In genomic region chr20:58650181-58650775, GRCh38 we compare ENCODE assay signal across 8 cellular contexts. TPM values are rescaled to one million over a fixed set of nuclear protein-coding genes. Genes with fewer than 3 reads are reported as not detected.
DNase-seq lines count a peak whose midpoint lies in the region; ATAC-seq and TF ChIP-seq lines count a peak whose summit lies in the region.

No MANE protein-coding gene starts in this region.

- H3K4me3 Mint-ChIP-seq in brain = peak overlapping the region; percentile 97 to 99 (median 99)
- peak overlapping the region; percentile 100 for H3K4me3 Mint-ChIP-seq in stimulated activated effector memory CD8-positive, alpha-beta T cell treated with anti-CD3 and anti-CD28 coated beads, Interleukin-12 subunit alpha, Interleukin-12 subunit beta, amount 100 ng/mL, for 72 hours

- peak overlapping the region; percentile 84 to 100 (median 97) for H3K4me3 ChIP-seq in BLaER1 treated with 17β-estradiol and CSF1 and Interleukin-3, amounts not matched to agents 10 nM and 100 nM
- H3K4me3 ChIP-seq in GM23248 (peak overlapping the region; percentile 97), SK-N-MC (peak overlapping the region; percentile 100)

- H3K27me3 Mint-ChIP-seq in brain = peaks cover 27% of the 10 kb centered on the region

- ATAC-seq in stimulated activated effector memory CD8-positive, alpha-beta T cell treated with anti-CD3 and anti-CD28 coated beads, Interleukin-12 subunit alpha, Interleukin-12 subunit beta, amount 100 ng/mL, for 72 hours = peak; percentile 6
- ATAC-seq in HG03097 (IDR thresholded peaks at IDR 0.05; ENCODE audit: low FRiP score, unreplicated experiment) (no peak), GM21367 (IDR thresholded peaks at IDR 0.05; ENCODE audit: unreplicated experiment) (no peak)

- H3K4me1 Mint-ChIP-seq in brain = peaks cover 46% of the 10 kb centered on the region
- H3K4me1 Mint-ChIP-seq in stimulated activated effector memory CD8-positive, alpha-beta T cell treated with anti-CD3 and anti-CD28 coated beads, Interleukin-12 subunit alpha, Interleukin-12 subunit beta, amount 100 ng/mL, for 72 hours = peaks cover 15% of the 10 kb centered on the region

- DNase-seq in GM23248 (peak; percentile 42), SK-N-MC (ENCODE audit: low read depth, low spot score) (no peak)
- peak in 1 of 2 donors; percentile 30 for DNase-seq in stimulated activated effector memory CD8-positive, alpha-beta T cell treated with anti-CD3 and anti-CD28 coated beads, Interleukin-12 subunit alpha, Interleukin-12 subunit beta, amount 100 ng/mL, for 72 hours (ENCODE audit: low spot score in 2 of 2)

- H3K4me1 ChIP-seq in BLaER1 treated with 17β-estradiol and CSF1 and Interleukin-3, amounts not matched to agents 10 nM and 100 nM = peaks cover 20 to 36% (median 28%) of the 10 kb centered on the region in 10 experiments
- peaks cover 35% of the 10 kb centered on the region for H3K4me1 ChIP-seq in GM23248 (ENCODE audit: insufficient read depth)

- peaks cover 0 to 3% (median 0%) of the 10 kb centered on the region in 5 experiments for H3K9me3 Mint-ChIP-seq in brain
- no peaks in the 10 kb centered on the region for H3K9me3 Mint-ChIP-seq in stimulated activated effector memory CD8-positive, alpha-beta T cell treated with anti-CD3 and anti-CD28 coated beads, Interleukin-12 subunit alpha, Interleukin-12 subunit beta, amount 100 ng/mL, for 72 hours

- peak overlapping the region; percentile 87 for H2AFZ ChIP-seq in GM23248

- peak overlapping the region; percentile 93 to 99 (median 97) for H3K4me2 ChIP-seq in BLaER1 treated with 17β-estradiol and CSF1 and Interleukin-3, amounts not matched to agents 10 nM and 100 nM
- H3K4me2 ChIP-seq in GM23248 (ENCODE audit: unreplicated experiment) = peak overlapping the region; percentile 97

- no peak for TF ChIP-seq CTCF in brain (conservative IDR thresholded peaks at IDR 0.05)

- peaks cover 41% of the 10 kb centered on the region for H3K79me2 ChIP-seq in GM23248 (ENCODE audit: insufficient read depth)

- H3F3A ChIP-seq in GM23248 (ENCODE audit: insufficient read depth) = peaks cover 3% of the 10 kb centered on the region; the same call in 1 of the 2 replicates

- H4K20me1 ChIP-seq in BLaER1 treated with 17β-estradiol and CSF1 and Interleukin-3, amounts not matched to agents 10 nM and 100 nM = peaks cover 3 to 27% (median 17%) of the 10 kb centered on the region in 11 experiments; a peak in 19 of 22 replicates
- H4K20me1 ChIP-seq in GM23248 (ENCODE audit: insufficient read depth) = no peaks in the 10 kb centered on the region

- H3K27ac Mint-ChIP-seq in brain = peak overlapping the region in 4 of 5 experiments; percentile 98 to 100 (median 99)
- H3K27ac Mint-ChIP-seq in stimulated activated effector memory CD8-positive, alpha-beta T cell treated with anti-CD3 and anti-CD28 coated beads, Interleukin-12 subunit alpha, Interleukin-12 subunit beta, amount 100 ng/mL, for 72 hours = peak overlapping the region; percentile 100

- in situ Hi-C loops in GM23248 (cut with MboI) = loop anchor here (10.0 kb wide), 1 partner anchor 405 kb away; no protein-coding TSS in a partner anchor

- peak overlapping the region; percentile 81 to 94 (median 89) for H3K27ac ChIP-seq in BLaER1 treated with 17β-estradiol and CSF1 and Interleukin-3, amounts not matched to agents 10 nM and 100 nM
- H3K27ac ChIP-seq in GM23248 (peak overlapping the region; percentile 82), SK-N-MC (peak overlapping the region; percentile 92), layer of hippocampus (ENCODE audit: low read depth, low read length) (peak overlapping the region; percentile 93)

- peaks cover 8 to 20% (median 16%) of the 10 kb centered on the region in 11 experiments; a peak in 21 of 22 replicates for H3K27me3 ChIP-seq in BLaER1 treated with 17β-estradiol and CSF1 and Interleukin-3, amounts not matched to agents 10 nM and 100 nM
- no peaks in the 10 kb centered on the region for H3K27me3 ChIP-seq in GM23248 (replicated peaks; ENCODE audit: insufficient read depth)
- no peaks in the 10 kb centered on the region for H3K27me3 ChIP-seq in layer of hippocampus (ENCODE audit: control insufficient read depth, insufficient read depth, low read length)

- peaks cover 2 to 13% (median 3%) of the 10 kb centered on the region in 11 experiments; a peak in 15 of 22 replicates for H3K36me3 ChIP-seq in BLaER1 treated with 17β-estradiol and CSF1 and Interleukin-3, amounts not matched to agents 10 nM and 100 nM
- H3K36me3 ChIP-seq in GM23248 (ENCODE audit: low read depth) = no peaks in the 10 kb centered on the region
- H3K36me3 ChIP-seq in SK-N-MC (ENCODE audit: insufficient read depth, low read length) = peaks cover 6% of the 10 kb centered on the region; the same call in 1 of the 2 replicates

- peak overlapping the region; percentile 84 to 96 (median 95) for H3K9ac ChIP-seq in BLaER1 treated with 17β-estradiol and CSF1 and Interleukin-3, amounts not matched to agents 10 nM and 100 nM
- H3K9ac ChIP-seq in GM23248 = peak overlapping the region; percentile 98
- peak overlapping the region; percentile 81 for H3K9ac ChIP-seq in SK-N-MC (ENCODE audit: insufficient read length)

- WGBS in GM23248 (ENCODE audit: low coverage in 1 of 2, low lambda C conversion rate in 2 of 2, missing lambda C conversion rate in 2 of 2), 2 experiments = 2% methylated on average over 28 to 44 of the region's 62 CpGs

- no peaks in the 10 kb centered on the region for H3K36me3 Mint-ChIP-seq in brain
- H3K36me3 Mint-ChIP-seq in stimulated activated effector memory CD8-positive, alpha-beta T cell treated with anti-CD3 and anti-CD28 coated beads, Interleukin-12 subunit alpha, Interleukin-12 subunit beta, amount 100 ng/mL, for 72 hours = peaks cover 38% of the 10 kb centered on the region

- no peaks in the 10 kb centered on the region for H3K9me2 ChIP-seq in GM23248 (ENCODE audit: insufficient read depth)

- no peaks in the 10 kb centered on the region for H3K9me3 ChIP-seq in BLaER1 treated with 17β-estradiol and CSF1 and Interleukin-3, amounts not matched to agents 10 nM and 100 nM (replicated peaks in 1 of 11)
- H3K9me3 ChIP-seq in GM23248 (ENCODE audit: low read depth) (no peaks in the 10 kb centered on the region), SK-N-MC (ENCODE audit: low read depth, low read length) (no peaks in the 10 kb centered on the region)

RNA-seq across cellular contexts. Expression of gene STX16, which starts 0.8 kb away (rescaled TPM):
- 15.8 and 17.6 TPM in 2 replicates for total RNA-seq in GM23248 (2014; rRNA removed; shearing (Covaris generic))
- polyA plus RNA-seq in GM23248 (2016; fragmentation: Nextera tagmentation; extraction: Ambion mirVana) = 30.6 and 36.9 TPM in 2 replicates
- polyA plus RNA-seq in brain (ENCODE audit: insufficient read depth, low read depth, low replicate concordance) = 23.8 TPM

RNA-seq across cellular contexts. Expression of gene NPEPL1, which starts 42.3 kb away (rescaled TPM):
- total RNA-seq in GM23248 (2014; rRNA removed; shearing (Covaris generic)) = 37.5 and 37.7 TPM in 2 replicates
- polyA plus RNA-seq in GM23248 (2016; fragmentation: Nextera tagmentation; extraction: Ambion mirVana) (46.1 and 49.8 TPM in 2 replicates), brain (ENCODE audit: insufficient read depth, low read depth, low replicate concordance) (13.7 TPM)
